In genomic region chr6:126180585-126180984, GRCh38 we compare ENCODE assay signal across 9 cellular contexts.
DNase-seq lines count a peak whose midpoint lies in the region; ATAC-seq, FAIRE-seq and TF ChIP-seq lines count a peak whose summit lies in the region.
"Had no signal": no experiment of that assay in that cellular context is flagged by ENCODE, and none has a peak within 500 bp of the region (broad histone marks: within the 10 kb centered on the region; RNA-seq: fewer than 3 reads in every experiment).

No MANE protein-coding gene starts in this region.

- H3K27ac Mint-ChIP-seq in endodermal cell, result no peak overlapping the region

- H3K4me2 ChIP-seq in keratinocyte (ENCODE audit: control insufficient read depth, extremely low read depth, insufficient read depth, low read depth, low read length), result peak overlapping the region; percentile 15

- H3K4me3 Mint-ChIP-seq in endodermal cell, result no peak overlapping the region

- DNase-seq in GM04503 (ENCODE audit: low read depth) (peak; percentile 24), SJSA1 (ENCODE audit: low read depth in 1 of 2, low spot score in 2 of 2) (peak; percentile 31 to 45), keratinocyte (ENCODE audit: low read depth, low spot score) (peak; percentile 55), endodermal cell (no peak), NCI-H748 treated with DMSO at 0.1 percent for 48 hours (lab: John Stamatoyannopoulos, UW) (no peak)
- no peak for DNase-seq in effector memory CD4-positive, alpha-beta T cell

- H3K4me1 Mint-ChIP-seq in endodermal cell, result peaks cover 7% of the 10 kb centered on the region

- FAIRE-seq in keratinocyte (lab: Jason Lieb, UNC), result peak; percentile 77

- 93 to 94% methylated on average over 2 of the region's 4 CpGs for WGBS in endodermal cell (ENCODE audit: insufficient coverage in 1 of 2, insufficient read length in 1 of 2), 2 experiments

- no peak for TF ChIP-seq CTCF in keratinocyte (optimal IDR thresholded peaks at IDR 0.05 in 1 of 3, IDR thresholded peaks at IDR 0.05 in 1 of 3, conservative IDR thresholded peaks at IDR 0.05 in 1 of 3; ENCODE audit: extremely low read depth in 1 of 3, insufficient read depth in 2 of 3, low read length in 3 of 3)
- TF ChIP-seq CTCF in endodermal cell (conservative IDR thresholded peaks at IDR 0.05), result no peak

- H3K9me3 ChIP-seq in SJSA1 (replicated peaks), result no peaks in the 10 kb centered on the region
- H3K9me3 ChIP-seq in keratinocyte (ENCODE audit: control insufficient read depth, low read depth, low read length), result no peaks in the 10 kb centered on the region
- H3K9me3 ChIP-seq in endodermal cell (ENCODE audit: control insufficient read depth, low read length), result no peaks in the 10 kb centered on the region
- H3K9me3 ChIP-seq in effector memory CD4-positive, alpha-beta T cell (ENCODE audit: control insufficient read depth, low read length), result no peaks in the 10 kb centered on the region
- H3K9me3 ChIP-seq: thoracic aorta had no signal

- H3K9ac ChIP-seq in keratinocyte (ENCODE audit: control insufficient read depth, extremely low read depth, insufficient read depth, low read length) (no peak overlapping the region), endodermal cell (ENCODE audit: extremely low read depth, low read length, poor library complexity, severe bottlenecking) (no peak overlapping the region)

- ATAC-seq in HG02610 (IDR thresholded peaks at IDR 0.05; ENCODE audit: unreplicated experiment) (peak; percentile 83), HG03280 (IDR thresholded peaks at IDR 0.05; ENCODE audit: unreplicated experiment) (no peak)

- H3K27me3 ChIP-seq in SJSA1 (replicated peaks) (no peaks in the 10 kb centered on the region; the same call in 1 of the 2 replicates), keratinocyte (ENCODE audit: control insufficient read depth, extremely low read depth, insufficient read depth, low read length) (no peaks in the 10 kb centered on the region), endodermal cell (ENCODE audit: control insufficient read depth, insufficient read depth, low read length, poor library complexity, severe bottlenecking) (no peaks in the 10 kb centered on the region)
- H3K27me3 ChIP-seq in effector memory CD4-positive, alpha-beta T cell (replicated peaks; ENCODE audit: control insufficient read depth, insufficient read depth, low read length, poor library complexity, severe bottlenecking), result no peaks in the 10 kb centered on the region

- no peak overlapping the region for H3K4me3 ChIP-seq in SJSA1
- no peak overlapping the region for H3K4me3 ChIP-seq in keratinocyte (ENCODE audit: control insufficient read depth in 2 of 3, extremely low read depth in 1 of 3, insufficient read depth in 2 of 3, low read depth in 1 of 3, low read length in 3 of 3)
- H3K4me3 ChIP-seq in endodermal cell (ENCODE audit: low read length), result no peak overlapping the region
- H3K4me3 ChIP-seq in effector memory CD4-positive, alpha-beta T cell (ENCODE audit: insufficient read depth, low read depth, low read length, poor library complexity, severe bottlenecking), result no peak overlapping the region
- H3K4me3 ChIP-seq: thoracic aorta had no signal

- no peaks in the 10 kb centered on the region for H3K27me3 Mint-ChIP-seq in endodermal cell (ENCODE audit: insufficient read depth)

- H3K4me1 ChIP-seq in SJSA1 (replicated peaks), result 0 out of 2 replicates have a peak, but pooled peaks cover 3% of the 10 kb centered on the region
- H3K4me1 ChIP-seq in keratinocyte (ENCODE audit: control insufficient read depth, extremely low read depth, insufficient read depth, low read length), result peaks cover 17% of the 10 kb centered on the region
- no peaks in the 10 kb centered on the region for H3K4me1 ChIP-seq in endodermal cell (ENCODE audit: control insufficient read depth, insufficient read depth, low read length)
- H3K4me1 ChIP-seq in effector memory CD4-positive, alpha-beta T cell (ENCODE audit: control insufficient read depth, insufficient read depth, low read length, poor library complexity, severe bottlenecking), result no peaks in the 10 kb centered on the region

- no peaks in the 10 kb centered on the region for H3K79me2 ChIP-seq in keratinocyte (ENCODE audit: control insufficient read depth, insufficient read depth, low read length)

- no peak overlapping the region for H2AFZ ChIP-seq in keratinocyte (ENCODE audit: control insufficient read depth, low read length)

- H3K36me3 Mint-ChIP-seq in endodermal cell (ENCODE audit: low read depth), result no peaks in the 10 kb centered on the region

- no peaks in the 10 kb centered on the region for H3K9me3 Mint-ChIP-seq in endodermal cell

- dilution Hi-C loops in keratinocyte (cut with MboI; ENCODE audit: extremely low pct_ligation_motif_present, low sequenced_read_pairs), result no loop called here

- H4K20me1 ChIP-seq in keratinocyte (ENCODE audit: control insufficient read depth, extremely low read depth, insufficient read depth, low read length), result no peaks in the 10 kb centered on the region

- H3K36me3 ChIP-seq in SJSA1, result no peaks in the 10 kb centered on the region
- no peaks in the 10 kb centered on the region for H3K36me3 ChIP-seq in keratinocyte (ENCODE audit: control insufficient read depth in 2 of 2, extremely low read depth in 1 of 2, insufficient read depth in 2 of 2, low read length in 2 of 2)
- no peaks in the 10 kb centered on the region for H3K36me3 ChIP-seq in endodermal cell (ENCODE audit: control insufficient read depth, insufficient read depth, low read length)
- no peaks in the 10 kb centered on the region for H3K36me3 ChIP-seq in effector memory CD4-positive, alpha-beta T cell (ENCODE audit: control insufficient read depth, insufficient read depth, low read length)
- H3K36me3 ChIP-seq: thoracic aorta had no signal

- H3K27ac ChIP-seq in SJSA1 (no peak overlapping the region), keratinocyte (ENCODE audit: control insufficient read depth, insufficient read depth, low read length) (no peak overlapping the region), endodermal cell (ENCODE audit: low read depth, low read length) (no peak overlapping the region)
- H3K27ac ChIP-seq in effector memory CD4-positive, alpha-beta T cell (ENCODE audit: insufficient read depth, low read length, poor library complexity, severe bottlenecking), result no peak overlapping the region

- H3K9me1 ChIP-seq in keratinocyte (ENCODE audit: control insufficient read depth, extremely low read depth, insufficient read depth, low read length), result no peaks in the 10 kb centered on the region

Comparison
In these comparisons a context has a peak if more than half of its experiments do, and no peak if none do; other contexts are left out.
1. DNase-seq: peak in GM04503 (single experiment), SJSA1 (2 of 2) and keratinocyte (single experiment); none in endodermal cell (single experiment), effector memory CD4-positive, alpha-beta T cell (0 of 3) and NCI-H748 treated with DMSO at 0.1 percent for 48 hours (single experiment).